23 cellular contexts compared by ENCODE assay signal in the genomic region with DNA sequence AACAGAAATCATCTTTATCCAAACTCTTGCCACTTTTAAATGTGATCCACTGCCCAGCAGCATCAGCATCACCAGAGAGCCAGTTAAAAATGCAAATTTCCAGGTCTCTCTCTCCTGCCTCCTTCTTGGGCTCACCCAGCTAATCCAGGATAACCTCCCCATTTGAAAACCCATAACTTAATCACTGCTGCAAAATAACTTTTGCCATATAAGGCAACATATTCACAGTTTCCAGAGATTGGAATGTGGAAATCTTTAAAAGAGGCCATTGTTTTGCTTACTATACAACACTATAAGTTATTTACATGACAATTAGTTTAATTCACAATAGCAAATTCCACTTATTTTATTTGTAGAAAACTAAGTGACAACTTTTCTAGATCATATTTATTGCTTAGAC. TPM values are rescaled to one million over a fixed set of nuclear protein-coding genes. Genes with fewer than 3 reads are reported as not detected.
DNase-seq lines count a peak whose midpoint lies in the region; ATAC-seq and TF ChIP-seq lines count a peak whose summit lies in the region.
"Had no signal": no experiment of that assay in that cellular context is flagged by ENCODE, and none has a peak within 500 bp of the region (broad histone marks: within the 10 kb centered on the region; RNA-seq: fewer than 3 reads in every experiment).

No MANE protein-coding gene starts in this region.

- H3K79me2 ChIP-seq in fibroblast of lung (ENCODE audit: control insufficient read depth, insufficient read depth, low read length), result peaks cover 1% of the 10 kb centered on the region

- no peaks in the 10 kb centered on the region for H3K27me3 ChIP-seq in fibroblast of lung (ENCODE audit: control insufficient read depth, insufficient read depth, low read length)
- H3K27me3 ChIP-seq in neuron (ENCODE audit: insufficient read depth, low read length), result no peaks in the 10 kb centered on the region
- H3K27me3 ChIP-seq: ascending aorta, right atrium auricular region had no signal

- peaks cover 33% of the 10 kb centered on the region for H3K4me1 Mint-ChIP-seq in T-helper 1 cell treated with Interleukin-12 subunit alpha and Interleukin-12 subunit beta and Interleukin-4 antibody, amounts not matched to agents 30 μg/mL and 1 μg/mL, for 36 hours (ENCODE audit: low read depth)
- H3K4me1 Mint-ChIP-seq in glutamatergic neuron (ENCODE audit: low read depth, unreplicated experiment), result peaks cover 14% of the 10 kb centered on the region

- H3K9me3 ChIP-seq in fibroblast of lung (ENCODE audit: control insufficient read depth, insufficient read depth, low read depth, low read length), result no peaks in the 10 kb centered on the region
- no peaks in the 10 kb centered on the region for H3K9me3 ChIP-seq in neuron (ENCODE audit: low read length)
- H3K9me3 ChIP-seq: ascending aorta, esophagus muscularis mucosa, right atrium auricular region had no signal

- peak overlapping the region; percentile 14; the same call in 1 of the 2 replicates for H3K4me3 ChIP-seq in Jurkat, Clone E6-1 (ENCODE audit: low read length)
- H3K4me3 ChIP-seq in fibroblast of lung (replicated peaks in 1 of 4; ENCODE audit: control extremely low read depth in 1 of 4, insufficient read depth in 1 of 4, low read depth in 3 of 4, low read length in 4 of 4), result no peak overlapping the region
- H3K4me3 ChIP-seq in neuron (ENCODE audit: low read length), result no peak overlapping the region
- H3K4me3 ChIP-seq: ascending aorta, esophagus muscularis mucosa, lung, right atrium auricular region had no signal

- H3K9me3 Mint-ChIP-seq in T-helper 1 cell treated with Interleukin-12 subunit alpha and Interleukin-12 subunit beta and Interleukin-4 antibody, amounts not matched to agents 30 μg/mL and 1 μg/mL, for 36 hours, result no peaks in the 10 kb centered on the region
- H3K9me3 Mint-ChIP-seq in glutamatergic neuron (ENCODE audit: unreplicated experiment), result peaks cover 7% of the 10 kb centered on the region
- H3K9me3 Mint-ChIP-seq: activated naive CD4-positive, alpha-beta T cell treated with anti-CD3 and anti-CD28 coated beads, Interleukin-2, amount 10 ng/mL, durations not matched to agents 7 days and 5 days; activated T-cell treated with anti-CD3 and anti-CD28 coated beads, Interleukin-2, amount 50 U/mL, for 4 hours had no signal

- peaks cover 2% of the 10 kb centered on the region for H3K36me3 Mint-ChIP-seq in T-helper 1 cell treated with Interleukin-12 subunit alpha and Interleukin-12 subunit beta and Interleukin-4 antibody, amounts not matched to agents 30 μg/mL and 1 μg/mL, for 36 hours (ENCODE audit: low read depth)
- H3K36me3 Mint-ChIP-seq in glutamatergic neuron (ENCODE audit: unreplicated experiment), result no peaks in the 10 kb centered on the region

- H3K27ac ChIP-seq in fibroblast of lung (ENCODE audit: insufficient read depth, low read length), result no peak overlapping the region
- H3K27ac ChIP-seq: ascending aorta, esophagus muscularis mucosa, right atrium auricular region had no signal

- no peaks in the 10 kb centered on the region for H3K27me3 Mint-ChIP-seq in T-helper 1 cell treated with Interleukin-12 subunit alpha and Interleukin-12 subunit beta and Interleukin-4 antibody, amounts not matched to agents 30 μg/mL and 1 μg/mL, for 36 hours (ENCODE audit: low read depth)
- H3K27me3 Mint-ChIP-seq in glutamatergic neuron (ENCODE audit: unreplicated experiment), result peaks cover 3% of the 10 kb centered on the region

- peaks cover 5% of the 10 kb centered on the region for H3K4me1 ChIP-seq in fibroblast of lung (ENCODE audit: control insufficient read depth, extremely low read depth, insufficient read depth, low read length)
- H3K4me1 ChIP-seq in neuron (ENCODE audit: insufficient read depth, low read length), result peaks cover 21% of the 10 kb centered on the region
- H3K4me1 ChIP-seq: ascending aorta had no signal

- no peaks in the 10 kb centered on the region for H3K36me3 ChIP-seq in fibroblast of lung (ENCODE audit: control insufficient read depth, insufficient read depth, low read length)
- no peaks in the 10 kb centered on the region for H3K36me3 ChIP-seq in neuron (ENCODE audit: insufficient read depth, low read length)
- H3K36me3 ChIP-seq: ascending aorta, esophagus muscularis mucosa, right atrium auricular region had no signal

- H3K9ac ChIP-seq in fibroblast of lung (ENCODE audit: insufficient read depth, low read length), result no peak overlapping the region

- peak overlapping the region; percentile 77 for H3K27ac Mint-ChIP-seq in T-helper 1 cell treated with Interleukin-12 subunit alpha and Interleukin-12 subunit beta and Interleukin-4 antibody, amounts not matched to agents 30 μg/mL and 1 μg/mL, for 36 hours
- H3K27ac Mint-ChIP-seq in glutamatergic neuron (ENCODE audit: unreplicated experiment), result no peak overlapping the region
- H3K27ac Mint-ChIP-seq: activated CD8-positive, alpha-beta T cell treated with anti-CD3 and anti-CD28 coated beads, Interleukin-2, amount 10 ng/mL, durations not matched to agents 7 days and 5 days; activated naive CD4-positive, alpha-beta T cell treated with anti-CD3 and anti-CD28 coated beads, Interleukin-2, amount 10 ng/mL, durations not matched to agents 7 days and 5 days had no signal

- no peaks in the 10 kb centered on the region for H4K20me1 ChIP-seq in fibroblast of lung (ENCODE audit: control insufficient read depth, extremely low read depth, insufficient read depth, low read length)

- no peak overlapping the region for H3K4me2 ChIP-seq in fibroblast of lung (ENCODE audit: extremely low read depth, insufficient read depth, low read length)

- peak overlapping the region; percentile 28 for H3K4me3 Mint-ChIP-seq in T-helper 1 cell treated with Interleukin-12 subunit alpha and Interleukin-12 subunit beta and Interleukin-4 antibody, amounts not matched to agents 30 μg/mL and 1 μg/mL, for 36 hours
- no peak overlapping the region for H3K4me3 Mint-ChIP-seq in glutamatergic neuron (ENCODE audit: unreplicated experiment)
- H3K4me3 Mint-ChIP-seq: activated CD8-positive, alpha-beta T cell treated with anti-CD3 and anti-CD28 coated beads, Interleukin-2, amount 10 ng/mL, durations not matched to agents 7 days and 5 days; activated naive CD4-positive, alpha-beta T cell treated with anti-CD3 and anti-CD28 coated beads, Interleukin-2, amount 10 ng/mL, durations not matched to agents 7 days and 5 days; activated T-cell treated with anti-CD3 and anti-CD28 coated beads, Interleukin-2, amount 50 U/mL, for 4 hours had no signal

- DNase-seq in T-helper 1 cell (no peak), fibroblast of lung (ENCODE audit: low read depth in 2 of 2) (no peak), EL (no peak), glutamatergic neuron (no peak)
- DNase-seq in Jurkat, Clone E6-1 (ENCODE audit: low read depth, low spot score), result no peak
- DNase-seq: 8988T; activated CD8-positive, alpha-beta T cell treated with anti-CD3 and anti-CD28 coated beads, Interleukin-2, amount 10 ng/mL, durations not matched to agents 7 days and 5 days; activated naive CD4-positive, alpha-beta T cell treated with anti-CD3 and anti-CD28 coated beads, Interleukin-2, amount 10 ng/mL, durations not matched to agents 7 days and 5 days; activated T-cell treated with anti-CD3 and anti-CD28 coated beads, Interleukin-2, amount 50 U/mL, for 4 hours; DMS79; effector memory CD4-positive, alpha-beta T cell; islet precursor cell; NCI-H1417 treated with DMSO at 0.1 percent for 48 hours; NCI-H510A treated with DMSO at 0.1 percent for 48 hours had no signal

- H2AFZ ChIP-seq in fibroblast of lung (ENCODE audit: low read length), result peak overlapping the region; percentile 15
- peak overlapping the region; percentile 35 for H2AFZ ChIP-seq in neuron (ENCODE audit: low read depth, low read length)

- TF ChIP-seq CTCF in fibroblast of lung (conservative IDR thresholded peaks at IDR 0.05 in 1 of 2, IDR thresholded peaks at IDR 0.05 in 1 of 2; ENCODE audit: low read depth in 1 of 2, low read length in 2 of 2), result no peak
- TF ChIP-seq CTCF in glutamatergic neuron (IDR thresholded peaks at IDR 0.05; ENCODE audit: partially characterized antibody, unreplicated experiment), result no peak

- no peak for ATAC-seq in HG03378 (IDR thresholded peaks at IDR 0.05; ENCODE audit: unreplicated experiment)
- ATAC-seq: activated CD8-positive, alpha-beta T cell treated with anti-CD3 and anti-CD28 coated beads, Interleukin-2, amount 10 ng/mL, durations not matched to agents 7 days and 5 days; activated T-cell treated with anti-CD3 and anti-CD28 coated beads, Interleukin-2, amount 50 U/mL, for 4 hours had no signal

RNA-seq across cellular contexts. Expression of a gene that starts 4.8 kb away (rescaled TPM):
- 120 TPM for polyA plus RNA-seq in Jurkat, Clone E6-1 (2012; ENCODE audit: insufficient read depth, insufficient read length)
- total RNA-seq in fibroblast of lung (15.5 and 16.2 TPM in 2 replicates), glutamatergic neuron (ENCODE audit: unreplicated experiment) (25.4 TPM)
- polyA plus RNA-seq in fibroblast of lung, result 33.8 and 41.5 TPM in 2 replicates
- polyA plus RNA-seq in fibroblast of lung (2012), result 20.7 and 31.7 TPM in 2 replicates
- 2.2 and 20.6 TPM in 2 replicates for polyA minus RNA-seq in fibroblast of lung (ENCODE audit: low replicate concordance)

RNA-seq across cellular contexts. Expression of a gene that starts 27.4 kb away (rescaled TPM):
- 109 TPM for polyA plus RNA-seq in Jurkat, Clone E6-1 (2012; ENCODE audit: insufficient read depth, insufficient read length)
- 1.3 and 12.6 TPM in 2 replicates for total RNA-seq in fibroblast of lung
- 14.9 and 45.0 TPM in 2 replicates for polyA plus RNA-seq in fibroblast of lung
- polyA plus RNA-seq in fibroblast of lung (2012), result 9.6 and 33.0 TPM in 2 replicates
- 0.39 and 8.5 TPM in 2 replicates for polyA minus RNA-seq in fibroblast of lung (ENCODE audit: low replicate concordance)
- 8.9 TPM for total RNA-seq in glutamatergic neuron (ENCODE audit: unreplicated experiment)
- total RNA-seq: ascending aorta had no signal

RNA-seq across cellular contexts. Expression of a gene that starts 31.3 kb away (rescaled TPM):
- polyA plus RNA-seq in Jurkat, Clone E6-1 (2012; ENCODE audit: insufficient read depth, insufficient read length), result not detected
- total RNA-seq in fibroblast of lung (0.26 and 0.83 TPM in 2 replicates), glutamatergic neuron (ENCODE audit: unreplicated experiment) (not detected)
- polyA plus RNA-seq in fibroblast of lung, result 1.8 and 2.5 TPM in 2 replicates
- polyA plus RNA-seq in fibroblast of lung (2012), result 0.83 and 0.94 TPM in 2 replicates
- 1.7 TPM in 1 of 2 replicates, not detected in the other for polyA minus RNA-seq in fibroblast of lung (ENCODE audit: low replicate concordance)
- total RNA-seq: activated CD8-positive, alpha-beta T cell treated with anti-CD3 and anti-CD28 coated beads, Interleukin-2, amount 10 ng/mL, durations not matched to agents 7 days and 5 days; activated T-cell treated with anti-CD3 and anti-CD28 coated beads, Interleukin-2, amount 50 U/mL, for 4 hours; ascending aorta; chondrocyte; osteocyte; right atrium auricular region had no signal
